13 cellular contexts compared by ENCODE assay signal in genomic region chr7:40922316-40922670, GRCh38.
A peak's percentile ranks its signal among the peaks of the same experiment; 100 is the strongest.
DNase-seq lines count a peak whose midpoint lies in the region; ATAC-seq and TF ChIP-seq lines count a peak whose summit lies in the region.
"Had no signal": no experiment of that assay in that cellular context is flagged by ENCODE, and none has a peak within 500 bp of the region (broad histone marks: within the 10 kb centered on the region; RNA-seq: fewer than 3 reads in every experiment).

No MANE protein-coding gene starts in this region.

- H4K8ac ChIP-seq in mesenchymal stem cell (ENCODE audit: low read length): no peak overlapping the region

- H3K18ac ChIP-seq in mesenchymal stem cell (ENCODE audit: low read depth in 1 of 2, low read length in 2 of 2): peak overlapping the region in 1 of 2 experiments; percentile 11

- no peaks in the 10 kb centered on the region for H3K36me3 Mint-ChIP-seq in activated CD4-positive, alpha-beta T cell treated with anti-CD3 and anti-CD28 coated beads for 36 hours (ENCODE audit: low read depth)

- no peak overlapping the region for H2AFZ ChIP-seq in mesenchymal stem cell (ENCODE audit: low read depth, low read length)

- no peaks in the 10 kb centered on the region for H3K4me1 Mint-ChIP-seq in activated CD4-positive, alpha-beta T cell treated with anti-CD3 and anti-CD28 coated beads for 36 hours

- intact Hi-C loops in activated CD4-positive, alpha-beta T cell treated with anti-CD3 and anti-CD28 coated beads for 36 hours (cut with DNase I, micrococcal nuclease): no loop called here
- intact Hi-C loops in Right ventricle myocardium superior (cut with DNase I): no loop called here

- no peak overlapping the region for H2BK12ac ChIP-seq in mesenchymal stem cell (ENCODE audit: low read length in 2 of 2)

- H3K4me3 Mint-ChIP-seq in activated CD4-positive, alpha-beta T cell treated with anti-CD3 and anti-CD28 coated beads for 36 hours: no peak overlapping the region

- H3K9ac ChIP-seq in mesenchymal stem cell (ENCODE audit: low read length): peak overlapping the region; percentile 12
- H3K9ac ChIP-seq: BLaER1 had no signal

- H2BK120ac ChIP-seq in mesenchymal stem cell (ENCODE audit: low read depth, low read length): no peak overlapping the region

- H3K9me3 ChIP-seq in mesenchymal stem cell (ENCODE audit: control insufficient read depth, low read length): no peaks in the 10 kb centered on the region
- H3K9me3 ChIP-seq: BLaER1 had no signal

- H3K23ac ChIP-seq in mesenchymal stem cell (ENCODE audit: low read length in 2 of 2): no peak overlapping the region

- H2AK5ac ChIP-seq in mesenchymal stem cell (ENCODE audit: low read length, severe bottlenecking): peak overlapping the region; percentile 74

- H3K4me3 ChIP-seq in BJ (ENCODE audit: low read depth, low read length) (no peak overlapping the region), epithelial cell of esophagus (ENCODE audit: low read length) (no peak overlapping the region), mesenchymal stem cell (ENCODE audit: insufficient read depth in 1 of 2, low read depth in 1 of 2, low read length in 2 of 2) (no peak overlapping the region)
- H3K4me3 ChIP-seq: BLaER1 had no signal

- POLR2A ChIA-PET in BJ (lab: Charles Lee): no interaction called here
- POLR2A ChIA-PET in activated CD4-positive, alpha-beta T cell treated with anti-CD3 and anti-CD28 coated beads for 36 hours (lab: Charles Lee): no interaction called here

- H4K91ac ChIP-seq in mesenchymal stem cell (ENCODE audit: low read length): no peak overlapping the region

- H3K27me3 ChIP-seq in BJ (ENCODE audit: control insufficient read depth, insufficient read depth, low read length) (no peaks in the 10 kb centered on the region), mesenchymal stem cell (ENCODE audit: control insufficient read depth in 1 of 2, insufficient read depth in 1 of 2, low read length in 2 of 2) (no peaks in the 10 kb centered on the region)
- H3K27me3 ChIP-seq: BLaER1 had no signal

- H3K27ac ChIP-seq in mesenchymal stem cell (ENCODE audit: low read length, poor library complexity, severe bottlenecking): peak overlapping the region; percentile 68
- H3K27ac ChIP-seq: BLaER1 had no signal

- 87% methylated on average over 1 of the region's 1 CpG for WGBS in mesenchymal stem cell

- H2BK15ac ChIP-seq in mesenchymal stem cell (ENCODE audit: low read depth, poor library complexity, severe bottlenecking): no peak overlapping the region

- H3K9me3 Mint-ChIP-seq in activated CD4-positive, alpha-beta T cell treated with anti-CD3 and anti-CD28 coated beads for 36 hours (ENCODE audit: low read depth): peaks cover 6% of the 10 kb centered on the region

- no peak overlapping the region for H3K27ac Mint-ChIP-seq in activated CD4-positive, alpha-beta T cell treated with anti-CD3 and anti-CD28 coated beads for 36 hours
- H3K27ac Mint-ChIP-seq: progenitor cell of endocrine pancreas had no signal

- no peak overlapping the region for H3K14ac ChIP-seq in mesenchymal stem cell (ENCODE audit: low read length in 2 of 2)

- TF ChIP-seq CTCF in BJ (IDR thresholded peaks at IDR 0.05; ENCODE audit: insufficient read depth, low read depth, low read length): no peak
- TF ChIP-seq CTCF in epithelial cell of esophagus (IDR thresholded peaks at IDR 0.05; ENCODE audit: insufficient read depth, low read depth, low read length, missing control alignments): no peak

- H3K36me3 ChIP-seq in BJ (ENCODE audit: control insufficient read depth, insufficient read depth, low read length) (no peaks in the 10 kb centered on the region), mesenchymal stem cell (ENCODE audit: control insufficient read depth in 1 of 2, insufficient read depth in 2 of 2, low read depth in 1 of 2, low read length in 2 of 2) (no peaks in the 10 kb centered on the region)
- H3K36me3 ChIP-seq: BLaER1 had no signal

- no peak overlapping the region for H3K4ac ChIP-seq in mesenchymal stem cell (ENCODE audit: low read depth in 1 of 2, low read length in 2 of 2)

- ATAC-seq in activated CD4-positive, alpha-beta T cell treated with anti-CD3 and anti-CD28 coated beads for 36 hours: no peak
- no peak for ATAC-seq in Right ventricle myocardium superior (ENCODE audit: poor library complexity)

- H3K27me3 Mint-ChIP-seq in activated CD4-positive, alpha-beta T cell treated with anti-CD3 and anti-CD28 coated beads for 36 hours: no peaks in the 10 kb centered on the region
- H3K27me3 Mint-ChIP-seq: progenitor cell of endocrine pancreas had no signal

- peaks cover 8% of the 10 kb centered on the region for H3K4me1 ChIP-seq in mesenchymal stem cell (ENCODE audit: control insufficient read depth, insufficient read depth, low read depth, low read length)
- H3K4me1 ChIP-seq: BLaER1 had no signal

- H3K4me2 ChIP-seq in mesenchymal stem cell (ENCODE audit: low read length, poor library complexity, severe bottlenecking): no peak overlapping the region
- H3K4me2 ChIP-seq: BLaER1 had no signal

- H2BK5ac ChIP-seq in mesenchymal stem cell (ENCODE audit: low read depth, low read length, poor library complexity, severe bottlenecking): peak overlapping the region; percentile 40

- CTCF ChIA-PET in BJ (lab: Yijun Ruan, JAX): interaction anchor here (0.9 kb wide), 1 partner anchor 90 kb away, joined by 4 read pairs; no protein-coding TSS in a partner anchor
- CTCF ChIA-PET in activated CD4-positive, alpha-beta T cell treated with anti-CD3 and anti-CD28 coated beads for 36 hours (lab: Charles Lee): no interaction called here

- H3K79me1 ChIP-seq in mesenchymal stem cell (replicated peaks; ENCODE audit: low read length, poor library complexity, severe bottlenecking): no peaks in the 10 kb centered on the region

- DNase-seq in BJ (ENCODE audit: low read depth): peak; percentile 74
- DNase-seq in NCI-H226: peak; percentile 97
- DNase-seq in epithelial cell of esophagus (ENCODE audit: low read depth): peak; percentile 100
- peak; percentile 56 for DNase-seq in mesenchymal stem cell
- no peak for DNase-seq in NCI-H2107 treated with DMSO at 0.1 percent for 48 hours (lab: John Stamatoyannopoulos, UW; ENCODE audit: unreplicated experiment)
- DNase-seq in activated CD4-positive, alpha-beta T cell treated with anti-CD3 and anti-CD28 coated beads for 36 hours: no peak
- no peak for DNase-seq in Right ventricle myocardium superior
- DNase-seq in NCI-H524 treated with DMSO at 0.1 percent for 48 hours (lab: John Stamatoyannopoulos, UW): no peak
- DNase-seq: activated CD4-positive, alpha-beta T cell treated with anti-CD3 and anti-CD28 coated beads, Interleukin-2, amount 50 U/mL, for 48 hours; NCI-H345; stimulated activated CD8-positive, alpha-beta memory T cell treated with anti-CD3 and anti-CD28 coated beads, Interleukin-4, amount 100 ng/mL, for 48 hours had no signal

Comparison
In these comparisons a context has a peak if more than half of its experiments do, and no peak if none do; other contexts are left out.
1. DNase-seq: peak in BJ (single experiment), NCI-H226 (single experiment), epithelial cell of esophagus (single experiment) and mesenchymal stem cell (single experiment); none in NCI-H2107 treated with DMSO at 0.1 percent for 48 hours (single experiment), activated CD4-positive, alpha-beta T cell treated with anti-CD3 and anti-CD28 coated beads for 36 hours (single experiment), Right ventricle myocardium superior (single experiment) and NCI-H524 treated with DMSO at 0.1 percent for 48 hours (single experiment).